ENCODE assay signal across 17 cellular contexts in the genomic region with DNA sequence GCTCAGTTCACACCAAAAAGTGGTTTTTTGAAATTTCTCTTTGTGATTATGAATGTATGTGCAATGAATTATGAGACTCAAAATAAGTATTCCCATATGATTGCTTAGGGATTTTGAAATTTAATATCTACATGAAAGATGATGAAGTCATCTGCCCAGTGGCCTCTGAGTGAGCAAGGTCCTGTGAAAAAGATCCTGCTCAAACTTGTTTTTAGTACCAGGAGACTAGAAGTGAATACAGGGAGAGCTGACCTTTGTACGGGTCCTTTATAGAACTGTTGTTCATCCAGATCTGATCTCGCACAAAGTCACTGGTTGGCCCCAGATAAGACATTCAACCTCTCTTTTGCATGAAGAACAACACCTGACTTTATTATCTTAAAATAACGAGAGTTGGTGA.
DNase-seq lines count a peak whose midpoint lies in the region; ATAC-seq, FAIRE-seq and TF ChIP-seq lines count a peak whose summit lies in the region.
"Had no signal": no experiment of that assay in that cellular context is flagged by ENCODE, and none has a peak within 500 bp of the region (broad histone marks: within the 10 kb centered on the region; RNA-seq: fewer than 3 reads in every experiment).

No MANE protein-coding gene starts in this region.

- POLR2A ChIA-PET in HepG2 (lab: Yijun Ruan, JAX) = no interaction called here
- POLR2A ChIA-PET in naive thymus-derived CD4-positive, alpha-beta T cell (lab: Charles Lee) = no interaction called here

- no peaks in the 10 kb centered on the region for H3K27me3 Mint-ChIP-seq in osteocyte (ENCODE audit: unreplicated experiment)
- peaks cover 3 to 31% (median 10%) of the 10 kb centered on the region in 5 donors for H3K27me3 Mint-ChIP-seq in naive thymus-derived CD4-positive, alpha-beta T cell
- peaks cover 28 to 65% of the 10 kb centered on the region in 2 donors for H3K27me3 Mint-ChIP-seq in natural killer cell treated with Interleukin-12 subunit alpha and Interleukin-12 subunit beta and Interleukin-15 and Interleukin-18, amount 100 ng/mL, for 72 hours

- TF ChIP-seq POLR2A in HepG2 (IDR thresholded peaks at IDR 0.05; ENCODE audit: insufficient read depth in 1 of 2, low read depth in 2 of 2, low read length in 2 of 2) = no peak

- no peak for DNase-seq in HepG2 (ENCODE audit: low spot score)
- peak; percentile 43 to 73 for DNase-seq in foreskin keratinocyte
- no peak for DNase-seq in osteocyte (ENCODE audit: extremely low spot score, unreplicated experiment)
- no peak for DNase-seq in naive thymus-derived CD4-positive, alpha-beta T cell
- DNase-seq in natural killer cell treated with Interleukin-12 subunit alpha and Interleukin-12 subunit beta and Interleukin-15 and Interleukin-18, amount 100 ng/mL, for 72 hours (ENCODE audit: low spot score) = no peak
- DNase-seq in iPS-NIHi7 (ENCODE audit: extremely low spot score) = no peak
- DNase-seq: DMS153, HCEC 1CT, NCI-H1105, NCI-H1694 treated with DMSO at 0.1 percent for 48 hours, NCI-H69, PC-9 had no signal

- H3K4me2 ChIP-seq in HepG2 (ENCODE audit: low read depth, low read length) = no peak overlapping the region
- H3K4me2 ChIP-seq: BLaER1 treated with 17β-estradiol and CSF1 and Interleukin-3, amounts not matched to agents 10 nM and 100 nM; PC-9 had no signal

- TF ChIP-seq EP300 in HepG2 (IDR thresholded peaks at IDR 0.05; ENCODE audit: low read depth in 2 of 2, low read length in 2 of 2) (no peak), HepG2 (CRISPR knock-in tag; IDR thresholded peaks at IDR 0.05; ENCODE audit: borderline replicate concordance) (no peak)

- H3K9ac ChIP-seq in liver (ENCODE audit: low read depth in 1 of 2, low read length in 2 of 2) (no peak overlapping the region), HepG2 (ENCODE audit: insufficient read depth, low read depth, low read length) (no peak overlapping the region)
- H3K9ac ChIP-seq: BLaER1 treated with 17β-estradiol and CSF1 and Interleukin-3, amounts not matched to agents 10 nM and 100 nM had no signal

- peaks cover 8% of the 10 kb centered on the region for H3K9me3 Mint-ChIP-seq in osteocyte (ENCODE audit: unreplicated experiment)
- peaks cover 0 to 7% (median 3%) of the 10 kb centered on the region in 11 donors for H3K9me3 Mint-ChIP-seq in naive thymus-derived CD4-positive, alpha-beta T cell
- peaks cover 5% of the 10 kb centered on the region for H3K9me3 Mint-ChIP-seq in natural killer cell treated with Interleukin-12 subunit alpha and Interleukin-12 subunit beta and Interleukin-15 and Interleukin-18, amount 100 ng/mL, for 72 hours

- BruUV-seq in HepG2 (replicated peaks; lab: Mats Ljungman, UMichigan) = no TSS peak

- H3K27ac ChIP-seq in liver (ENCODE audit: low read depth in 1 of 2, low read length in 2 of 2) = no peak overlapping the region
- H3K27ac ChIP-seq in HepG2 (ENCODE audit: extremely low read length, insufficient read depth, low read length) = no peak overlapping the region
- peak overlapping the region; percentile 33 for H3K27ac ChIP-seq in foreskin keratinocyte
- no peak overlapping the region for H3K27ac ChIP-seq in naive thymus-derived CD4-positive, alpha-beta T cell (ENCODE audit: low read depth, low read length)
- H3K27ac ChIP-seq: BLaER1 treated with 17β-estradiol and CSF1 and Interleukin-3, amounts not matched to agents 10 nM and 100 nM; PC-9 had no signal

- in situ Hi-C loops in HepG2 (cut with HindIII; ENCODE audit: extremely low pct_ligation_motif_present, low pct_unique_long_range_greater_than_20kb) = no loop called here

- no peaks in the 10 kb centered on the region for H3K79me2 ChIP-seq in HepG2 (ENCODE audit: insufficient read depth, low read length)

- TF ChIP-seq CTCF in liver (IDR thresholded peaks at IDR 0.05; ENCODE audit: low read depth, low read length, missing input control) (no peak), HepG2 (CRISPR knock-in tag; IDR thresholded peaks at IDR 0.05) (no peak), foreskin keratinocyte (conservative IDR thresholded peaks at IDR 0.05) (no peak), osteocyte (IDR thresholded peaks at IDR 0.05) (no peak)

- no peak for TF ChIP-seq RAD21 in liver (IDR thresholded peaks at IDR 0.05)
- TF ChIP-seq RAD21 in HepG2 (CRISPR knock-in tag; IDR thresholded peaks at IDR 0.05) = no peak

- no peaks in the 10 kb centered on the region for H3K27me3 ChIP-seq in liver (ENCODE audit: control insufficient read depth in 4 of 4, insufficient read depth in 4 of 4, low read length in 3 of 4)
- H3K27me3 ChIP-seq in HepG2 (ENCODE audit: control insufficient read depth in 1 of 2, insufficient read depth in 2 of 2, low read length in 2 of 2) = no peaks in the 10 kb centered on the region
- H3K27me3 ChIP-seq in foreskin keratinocyte = no peaks in the 10 kb centered on the region
- no peaks in the 10 kb centered on the region for H3K27me3 ChIP-seq in naive thymus-derived CD4-positive, alpha-beta T cell (ENCODE audit: control insufficient read depth in 2 of 2, insufficient read depth in 2 of 2, low read length in 2 of 2)
- H3K27me3 ChIP-seq: BLaER1 treated with 17β-estradiol and CSF1 and Interleukin-3, amounts not matched to agents 10 nM and 100 nM had no signal

- intact Hi-C loops in HepG2 (cut with micrococcal nuclease; ENCODE audit: unreplicated experiment) = no loop called here
- intact Hi-C loops in naive thymus-derived CD4-positive, alpha-beta T cell (cut with micrococcal nuclease) = no loop called here

- H3K4me3 ChIP-seq in liver (ENCODE audit: low read depth in 1 of 3, low read length in 3 of 3) (no peak overlapping the region), HepG2 (replicated peaks in 1 of 3; ENCODE audit: insufficient read depth in 1 of 3, low read depth in 2 of 3, low read length in 3 of 3) (no peak overlapping the region)
- H3K4me3 ChIP-seq in naive thymus-derived CD4-positive, alpha-beta T cell (ENCODE audit: low read length) = no peak overlapping the region
- H3K4me3 ChIP-seq: BLaER1 treated with 17β-estradiol and CSF1 and Interleukin-3, amounts not matched to agents 10 nM and 100 nM; K562; PC-9 had no signal

- no peak overlapping the region for H2AFZ ChIP-seq in HepG2 (ENCODE audit: low read length)
- H2AFZ ChIP-seq: PC-9 had no signal

- H3K36me3 ChIP-seq in liver (ENCODE audit: control insufficient read depth in 4 of 4, insufficient read depth in 3 of 4, low read depth in 1 of 4, low read length in 3 of 4) (peaks cover 0 to 3% (median 0%) of the 10 kb centered on the region in 4 donors), HepG2 (replicated peaks in 1 of 2; ENCODE audit: control insufficient read depth in 1 of 2, insufficient read depth in 2 of 2, low read length in 2 of 2) (no peaks in the 10 kb centered on the region)
- no peaks in the 10 kb centered on the region for H3K36me3 ChIP-seq in naive thymus-derived CD4-positive, alpha-beta T cell (ENCODE audit: control insufficient read depth in 2 of 3, insufficient read depth in 3 of 3, low read length in 3 of 3)
- H3K36me3 ChIP-seq: BLaER1 treated with 17β-estradiol and CSF1 and Interleukin-3, amounts not matched to agents 10 nM and 100 nM had no signal

- H3K4me3 Mint-ChIP-seq in osteocyte (ENCODE audit: unreplicated experiment) = no peak overlapping the region
- H3K4me3 Mint-ChIP-seq in naive thymus-derived CD4-positive, alpha-beta T cell = no peak overlapping the region
- no peak overlapping the region for H3K4me3 Mint-ChIP-seq in natural killer cell treated with Interleukin-12 subunit alpha and Interleukin-12 subunit beta and Interleukin-15 and Interleukin-18, amount 100 ng/mL, for 72 hours

- H3K4me1 Mint-ChIP-seq in osteocyte (ENCODE audit: unreplicated experiment) = peaks cover 37% of the 10 kb centered on the region
- H3K4me1 Mint-ChIP-seq in naive thymus-derived CD4-positive, alpha-beta T cell = peaks cover 4 to 38% (median 9%) of the 10 kb centered on the region in 7 donors
- H3K4me1 Mint-ChIP-seq in natural killer cell treated with Interleukin-12 subunit alpha and Interleukin-12 subunit beta and Interleukin-15 and Interleukin-18, amount 100 ng/mL, for 72 hours (ENCODE audit: low read depth in 2 of 2) = peaks cover 7 to 10% of the 10 kb centered on the region in 2 donors

- H4K20me1 ChIP-seq in HepG2 (ENCODE audit: insufficient read depth, low read length) = no peaks in the 10 kb centered on the region
- H4K20me1 ChIP-seq: BLaER1 treated with 17β-estradiol and CSF1 and Interleukin-3, amounts not matched to agents 10 nM and 100 nM had no signal

- 53% methylated on average over 3 of the region's 3 CpGs for WGBS in liver
- 17% methylated on average over 3 of the region's 3 CpGs for whole genome bisulfite sequencing in HepG2 (ENCODE audit: low lambda C conversion rate)

- H3K36me3 Mint-ChIP-seq in osteocyte (ENCODE audit: unreplicated experiment) = no peaks in the 10 kb centered on the region
- H3K36me3 Mint-ChIP-seq in naive thymus-derived CD4-positive, alpha-beta T cell = peaks cover 0 to 14% (median 0%) of the 10 kb centered on the region in 5 donors
- peaks cover 5% of the 10 kb centered on the region for H3K36me3 Mint-ChIP-seq in natural killer cell treated with Interleukin-12 subunit alpha and Interleukin-12 subunit beta and Interleukin-15 and Interleukin-18, amount 100 ng/mL, for 72 hours

- no peaks in the 10 kb centered on the region for H3K4me1 ChIP-seq in liver (ENCODE audit: control insufficient read depth in 4 of 4, insufficient read depth in 4 of 4, low read length in 3 of 4)
- no peaks in the 10 kb centered on the region for H3K4me1 ChIP-seq in HepG2 (ENCODE audit: insufficient read depth, low read length)
- peaks cover 23% of the 10 kb centered on the region for H3K4me1 ChIP-seq in foreskin keratinocyte
- H3K4me1 ChIP-seq in naive thymus-derived CD4-positive, alpha-beta T cell (ENCODE audit: control insufficient read depth in 2 of 2, insufficient read depth in 2 of 2, low read length in 2 of 2) = no peaks in the 10 kb centered on the region

- H3K9me3 ChIP-seq in liver (ENCODE audit: control insufficient read depth in 4 of 4, low read length in 3 of 4) (no peaks in the 10 kb centered on the region), HepG2 (ENCODE audit: low read length) (peaks cover 40% of the 10 kb centered on the region)
- no peaks in the 10 kb centered on the region for H3K9me3 ChIP-seq in naive thymus-derived CD4-positive, alpha-beta T cell (ENCODE audit: control insufficient read depth in 2 of 3, low read length in 3 of 3)

- no peak for FAIRE-seq in HepG2 (lab: Jason Lieb, UNC)
- FAIRE-seq: HTR-8/SVneo, K562 had no signal

- no peak for ATAC-seq in HepG2
- ATAC-seq in foreskin keratinocyte = peak; percentile 61
- no peak for ATAC-seq in naive thymus-derived CD4-positive, alpha-beta T cell
- no peak for ATAC-seq in natural killer cell treated with Interleukin-12 subunit alpha and Interleukin-12 subunit beta and Interleukin-15 and Interleukin-18, amount 100 ng/mL, for 72 hours
- no peak for ATAC-seq in GM18520 (IDR thresholded peaks at IDR 0.05; ENCODE audit: unreplicated experiment)
- ATAC-seq: K562 had no signal

- peak overlapping the region; percentile 20 for H3K27ac Mint-ChIP-seq in osteocyte (ENCODE audit: unreplicated experiment)
- H3K27ac Mint-ChIP-seq in naive thymus-derived CD4-positive, alpha-beta T cell = no peak overlapping the region
- H3K27ac Mint-ChIP-seq in natural killer cell treated with Interleukin-12 subunit alpha and Interleukin-12 subunit beta and Interleukin-15 and Interleukin-18, amount 100 ng/mL, for 72 hours = no peak overlapping the region

- CTCF ChIA-PET in HepG2 (lab: Yijun Ruan, JAX; ENCODE audit: low intra/inter-chr PET ratio, low total read pairs) = no interaction called here
- CTCF ChIA-PET in naive thymus-derived CD4-positive, alpha-beta T cell (lab: Charles Lee) = no interaction called here

Comparison
In these comparisons a context has a peak if more than half of its experiments do, and no peak if none do; other contexts are left out.
1. DNase-seq: peak in foreskin keratinocyte (2 of 2); none in HepG2 (single experiment), osteocyte (single experiment), naive thymus-derived CD4-positive, alpha-beta T cell (0 of 9), natural killer cell treated with Interleukin-12 subunit alpha and Interleukin-12 subunit beta and Interleukin-15 and Interleukin-18, amount 100 ng/mL, for 72 hours (single experiment) and iPS-NIHi7 (single experiment).